Comparison of ENCODE assay signal across 25 cellular contexts in the genomic region with DNA sequence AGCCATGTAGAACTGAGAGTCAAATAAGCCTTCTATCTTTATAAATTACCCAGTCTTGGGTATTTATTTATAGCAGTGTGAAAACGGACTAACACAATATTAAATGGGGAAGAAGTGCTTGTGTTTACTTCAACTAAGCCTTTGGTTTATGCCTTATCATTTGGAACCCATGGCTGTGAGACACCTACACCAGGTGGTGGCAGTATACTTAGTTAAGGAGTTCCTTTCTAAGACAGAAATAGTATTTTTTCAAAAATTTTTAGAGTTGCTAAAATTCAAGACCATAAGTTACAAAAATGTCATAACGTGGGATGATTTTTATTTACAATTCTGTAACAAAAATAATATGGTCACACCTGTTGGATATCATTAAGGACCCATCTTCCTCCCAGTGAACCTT.
DNase-seq lines count a peak whose midpoint lies in the region; ATAC-seq, FAIRE-seq and TF ChIP-seq lines count a peak whose summit lies in the region.
"Had no signal": no experiment of that assay in that cellular context is flagged by ENCODE, and none has a peak within 500 bp of the region (broad histone marks: within the 10 kb centered on the region; RNA-seq: fewer than 3 reads in every experiment).

No MANE protein-coding gene starts in this region.

- no peaks in the 10 kb centered on the region for H3K9me2 ChIP-seq in OCI-LY1 (ENCODE audit: low read depth, low read length)

- DNase-seq in GM06990 (ENCODE audit: extremely low read depth, insufficient read length) (no peak), iPS-NIHi11 (ENCODE audit: low spot score) (peak; percentile 8), HTR-8/SVneo (ENCODE audit: insufficient read length, low spot score) (no peak)
- no peak for DNase-seq in activated CD4-positive, alpha-beta T cell treated with anti-CD3 and anti-CD28 coated beads for 1 hour
- no peak for DNase-seq in activated T-helper 1 cell treated with anti-CD3 and anti-CD28 coated beads, Interleukin-12 subunit alpha, Interleukin-12 subunit beta, Interleukin-2, Interleukin-4 antibody, amounts not matched to agents 30 ng/mL and 10 ng/mL and 1 ng/mL, durations not matched to agents 14 hours and 24 hours and 36 hours (ENCODE audit: low spot score)
- DNase-seq: activated CD4-positive, alpha-beta T cell treated with anti-CD3 and anti-CD28 coated beads, Interleukin-2, amount 10 ng/mL, durations not matched to agents 7 days and 5 days; activated CD8-positive, alpha-beta memory T cell treated with anti-CD3 and anti-CD28 coated beads, Interleukin-2, amount 10 ng/mL, durations not matched to agents 7 days and 5 days; CD8-positive, alpha-beta T cell; immature natural killer cell; left lung; naive thymus-derived CD4-positive, alpha-beta T cell; NCI-H1417 treated with DMSO at 0.1 percent for 48 hours; NCI-H2107; NCI-H524 treated with DMSO at 0.1 percent for 48 hours; SHP77; spleen; stimulated activated CD4-positive, alpha-beta T cell treated with anti-CD3 and anti-CD28 coated beads, Interleukin-4, amount 100 ng/mL, for 1 hour; stimulated activated naive CD4-positive, alpha-beta T cell had no signal

- H4K20me1 ChIP-seq in OCI-LY1 (ENCODE audit: insufficient read depth, low read length) = no peaks in the 10 kb centered on the region

- TF ChIP-seq CTCF in GM06990 (IDR thresholded peaks at IDR 0.05; ENCODE audit: insufficient read depth, low read length, poor library complexity, severe bottlenecking) (peak; percentile 44), OCI-LY1 (IDR thresholded peaks at IDR 0.05; ENCODE audit: low read length) (peak; percentile 54; the same call in 1 of the 2 replicates)

- H3K4me1 ChIP-seq in OCI-LY1 (ENCODE audit: insufficient read depth, low read length, severe bottlenecking) = no peaks in the 10 kb centered on the region
- H3K4me1 ChIP-seq: left lung, spleen had no signal

- no peaks in the 10 kb centered on the region for H3K36me3 Mint-ChIP-seq in activated T-helper 1 cell treated with anti-CD3 and anti-CD28 coated beads, Interleukin-12 subunit alpha, Interleukin-12 subunit beta, Interleukin-2, Interleukin-4 antibody, amounts not matched to agents 30 ng/mL and 10 ng/mL and 1 ng/mL, durations not matched to agents 14 hours and 24 hours and 36 hours (ENCODE audit: low read depth)
- H3K36me3 Mint-ChIP-seq: activated CD8-positive, alpha-beta memory T cell treated with anti-CD3 and anti-CD28 coated beads, Interleukin-2, amount 10 ng/mL, durations not matched to agents 7 days and 5 days; activated naive CD8-positive, alpha-beta T cell; CD8-positive, alpha-beta T cell; immature natural killer cell; naive thymus-derived CD4-positive, alpha-beta T cell had no signal

- H3K36me3 ChIP-seq in GM06990 (ENCODE audit: control insufficient read depth, insufficient read depth, low read length) (no peaks in the 10 kb centered on the region), OCI-LY1 (ENCODE audit: insufficient read depth, low read length) (no peaks in the 10 kb centered on the region)
- H3K36me3 ChIP-seq: left lung, spleen, thoracic aorta had no signal

- intact Hi-C loops in activated T-helper 1 cell treated with anti-CD3 and anti-CD28 coated beads, Interleukin-12 subunit alpha, Interleukin-12 subunit beta, Interleukin-2, Interleukin-4 antibody, amounts not matched to agents 30 ng/mL and 10 ng/mL and 1 ng/mL, durations not matched to agents 14 hours and 24 hours and 36 hours (cut with micrococcal nuclease) = no loop called here

- H3K79me2 ChIP-seq in OCI-LY1 (ENCODE audit: insufficient read depth, low read length) = no peaks in the 10 kb centered on the region

- ATAC-seq in GM19351 (IDR thresholded peaks at IDR 0.05; ENCODE audit: unreplicated experiment) = peak; percentile 47
- ATAC-seq: activated CD8-positive, alpha-beta memory T cell treated with anti-CD3 and anti-CD28 coated beads, Interleukin-2, amount 10 ng/mL, durations not matched to agents 7 days and 5 days; CD8-positive, alpha-beta T cell; HepG2; left lung; naive thymus-derived CD4-positive, alpha-beta T cell had no signal

- no peak overlapping the region for H3K4me3 Mint-ChIP-seq in activated T-helper 1 cell treated with anti-CD3 and anti-CD28 coated beads, Interleukin-12 subunit alpha, Interleukin-12 subunit beta, Interleukin-2, Interleukin-4 antibody, amounts not matched to agents 30 ng/mL and 10 ng/mL and 1 ng/mL, durations not matched to agents 14 hours and 24 hours and 36 hours
- H3K4me3 Mint-ChIP-seq: activated CD4-positive, alpha-beta T cell treated with anti-CD3 and anti-CD28 coated beads, Interleukin-2, amount 10 ng/mL, durations not matched to agents 7 days and 5 days; activated CD8-positive, alpha-beta memory T cell treated with anti-CD3 and anti-CD28 coated beads, Interleukin-2, amount 10 ng/mL, durations not matched to agents 7 days and 5 days; activated naive CD8-positive, alpha-beta T cell; CD8-positive, alpha-beta T cell; central memory CD8-positive, alpha-beta T cell; immature natural killer cell; naive thymus-derived CD4-positive, alpha-beta T cell; T-helper 1 cell treated with Interleukin-12 subunit alpha and Interleukin-12 subunit beta and Interleukin-4 antibody, amounts not matched to agents 30 μg/mL and 1 μg/mL, for 36 hours had no signal

- H3F3A ChIP-seq in OCI-LY1 (ENCODE audit: insufficient read depth, low read length) = no peaks in the 10 kb centered on the region

- no peak overlapping the region for H3K9ac ChIP-seq in OCI-LY1 (ENCODE audit: low read length)

- H2AFZ ChIP-seq in OCI-LY1 (ENCODE audit: low read length) = no peak overlapping the region

- H3K27ac Mint-ChIP-seq in activated T-helper 1 cell treated with anti-CD3 and anti-CD28 coated beads, Interleukin-12 subunit alpha, Interleukin-12 subunit beta, Interleukin-2, Interleukin-4 antibody, amounts not matched to agents 30 ng/mL and 10 ng/mL and 1 ng/mL, durations not matched to agents 14 hours and 24 hours and 36 hours = no peak overlapping the region
- H3K27ac Mint-ChIP-seq: activated CD4-positive, alpha-beta T cell treated with anti-CD3 and anti-CD28 coated beads, Interleukin-2, amount 10 ng/mL, durations not matched to agents 7 days and 5 days; activated CD8-positive, alpha-beta memory T cell treated with anti-CD3 and anti-CD28 coated beads, Interleukin-2, amount 10 ng/mL, durations not matched to agents 7 days and 5 days; activated naive CD8-positive, alpha-beta T cell; CD8-positive, alpha-beta T cell; immature natural killer cell; naive thymus-derived CD4-positive, alpha-beta T cell; T-helper 1 cell treated with Interleukin-12 subunit alpha and Interleukin-12 subunit beta and Interleukin-4 antibody, amounts not matched to agents 30 μg/mL and 1 μg/mL, for 36 hours had no signal

- H3K4me1 Mint-ChIP-seq in activated T-helper 1 cell treated with anti-CD3 and anti-CD28 coated beads, Interleukin-12 subunit alpha, Interleukin-12 subunit beta, Interleukin-2, Interleukin-4 antibody, amounts not matched to agents 30 ng/mL and 10 ng/mL and 1 ng/mL, durations not matched to agents 14 hours and 24 hours and 36 hours (ENCODE audit: low read depth) = no peaks in the 10 kb centered on the region
- H3K4me1 Mint-ChIP-seq: activated CD4-positive, alpha-beta T cell treated with anti-CD3 and anti-CD28 coated beads, Interleukin-2, amount 10 ng/mL, durations not matched to agents 7 days and 5 days; activated CD8-positive, alpha-beta memory T cell treated with anti-CD3 and anti-CD28 coated beads, Interleukin-2, amount 10 ng/mL, durations not matched to agents 7 days and 5 days; central memory CD8-positive, alpha-beta T cell; immature natural killer cell; naive thymus-derived CD4-positive, alpha-beta T cell had no signal

- H3K27me3 ChIP-seq in GM06990 (replicated peaks; ENCODE audit: control insufficient read depth, insufficient read depth, low read length) (no peaks in the 10 kb centered on the region), OCI-LY1 (ENCODE audit: insufficient read depth, low read length) (no peaks in the 10 kb centered on the region)
- H3K27me3 ChIP-seq: left lung, spleen had no signal

- H3K4me2 ChIP-seq in OCI-LY1 (ENCODE audit: low read length) = no peak overlapping the region

- H3K9me3 Mint-ChIP-seq in activated T-helper 1 cell treated with anti-CD3 and anti-CD28 coated beads, Interleukin-12 subunit alpha, Interleukin-12 subunit beta, Interleukin-2, Interleukin-4 antibody, amounts not matched to agents 30 ng/mL and 10 ng/mL and 1 ng/mL, durations not matched to agents 14 hours and 24 hours and 36 hours = peaks cover 5% of the 10 kb centered on the region
- H3K9me3 Mint-ChIP-seq: activated CD4-positive, alpha-beta T cell treated with anti-CD3 and anti-CD28 coated beads, Interleukin-2, amount 10 ng/mL, durations not matched to agents 7 days and 5 days; CD8-positive, alpha-beta T cell; T-helper 1 cell treated with Interleukin-12 subunit alpha and Interleukin-12 subunit beta and Interleukin-4 antibody, amounts not matched to agents 30 μg/mL and 1 μg/mL, for 36 hours had no signal

- no peak overlapping the region for H3K27ac ChIP-seq in OCI-LY1 (ENCODE audit: low read depth, low read length, poor library complexity, severe bottlenecking)
- H3K27ac ChIP-seq: left lung, spleen, thoracic aorta had no signal

- no peaks in the 10 kb centered on the region for H3K27me3 Mint-ChIP-seq in activated T-helper 1 cell treated with anti-CD3 and anti-CD28 coated beads, Interleukin-12 subunit alpha, Interleukin-12 subunit beta, Interleukin-2, Interleukin-4 antibody, amounts not matched to agents 30 ng/mL and 10 ng/mL and 1 ng/mL, durations not matched to agents 14 hours and 24 hours and 36 hours (ENCODE audit: insufficient read depth)
- H3K27me3 Mint-ChIP-seq: activated CD4-positive, alpha-beta T cell treated with anti-CD3 and anti-CD28 coated beads, Interleukin-2, amount 10 ng/mL, durations not matched to agents 7 days and 5 days; activated CD8-positive, alpha-beta memory T cell treated with anti-CD3 and anti-CD28 coated beads, Interleukin-2, amount 10 ng/mL, durations not matched to agents 7 days and 5 days; activated naive CD8-positive, alpha-beta T cell; central memory CD8-positive, alpha-beta T cell had no signal

- no peaks in the 10 kb centered on the region for H3K9me3 ChIP-seq in OCI-LY1 (ENCODE audit: low read length)
- H3K9me3 ChIP-seq: left lung, spleen, thoracic aorta had no signal

- FAIRE-seq in HTR-8/SVneo (lab: Jason Lieb, UNC) = no peak
- FAIRE-seq: HepG2 had no signal

- H3K4me3 ChIP-seq in GM06990 (replicated peaks; ENCODE audit: low read depth, low read length) (no peak overlapping the region), OCI-LY1 (ENCODE audit: low read depth, low read length, poor library complexity, severe bottlenecking) (no peak overlapping the region)
- H3K4me3 ChIP-seq: left lung, spleen, thoracic aorta had no signal
